Comparison of ENCODE assay signal across 1 cellular context in the genomic region with DNA sequence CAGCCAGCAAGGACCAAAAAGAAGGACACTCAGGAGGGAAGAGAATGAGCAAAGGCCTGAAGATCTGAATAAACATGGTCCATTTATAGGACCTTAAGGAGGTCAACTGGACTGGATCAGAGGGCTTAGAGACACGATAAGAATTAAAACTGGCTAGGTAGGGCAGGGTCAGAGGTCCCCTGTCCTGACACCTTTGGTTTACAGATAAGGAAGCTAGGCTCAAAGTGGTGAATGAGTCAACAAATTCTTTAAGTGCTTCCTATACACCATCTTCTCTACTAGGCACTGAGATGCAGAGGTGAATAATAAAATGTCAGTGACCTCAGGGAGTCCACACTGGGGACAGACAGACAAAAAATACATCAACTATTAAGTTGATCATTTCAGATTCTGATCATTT.
TF ChIP-seq lines count a peak whose summit lies in the region.

No MANE protein-coding gene starts in this region.

TF ChIP-seq in HCT116, 20 proteins besides CTCF, POLR2A, EP300 and RAD21 (continued from another document):
- TF ChIP-seq ATF3 (IDR thresholded peaks at IDR 0.05): no peak
- TF ChIP-seq, protein P1, sequence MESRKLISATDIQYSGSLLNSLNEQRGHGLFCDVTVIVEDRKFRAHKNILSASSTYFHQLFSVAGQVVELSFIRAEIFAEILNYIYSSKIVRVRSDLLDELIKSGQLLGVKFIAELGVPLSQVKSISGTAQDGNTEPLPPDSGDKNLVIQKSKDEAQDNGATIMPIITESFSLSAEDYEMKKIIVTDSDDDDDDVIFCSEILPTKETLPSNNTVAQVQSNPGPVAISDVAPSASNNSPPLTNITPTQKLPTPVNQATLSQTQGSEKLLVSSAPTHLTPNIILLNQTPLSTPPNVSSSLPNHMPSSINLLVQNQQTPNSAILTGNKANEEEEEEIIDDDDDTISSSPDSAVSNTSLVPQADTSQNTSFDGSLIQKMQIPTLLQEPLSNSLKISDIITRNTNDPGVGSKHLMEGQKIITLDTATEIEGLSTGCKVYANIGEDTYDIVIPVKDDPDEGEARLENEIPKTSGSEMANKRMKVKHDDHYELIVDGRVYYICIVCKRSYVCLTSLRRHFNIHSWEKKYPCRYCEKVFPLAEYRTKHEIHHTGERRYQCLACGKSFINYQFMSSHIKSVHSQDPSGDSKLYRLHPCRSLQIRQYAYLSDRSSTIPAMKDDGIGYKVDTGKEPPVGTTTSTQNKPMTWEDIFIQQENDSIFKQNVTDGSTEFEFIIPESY (IDR thresholded peaks at IDR 0.05; ENCODE audit: extremely low read depth, insufficient replicate concordance, low read length): no peak
- no peak for TF ChIP-seq EZH2 (IDR thresholded peaks at IDR 0.05)
- TF ChIP-seq FOSL1 (IDR thresholded peaks at IDR 0.05; ENCODE audit: low read depth): no peak
- TF ChIP-seq, protein P2, sequence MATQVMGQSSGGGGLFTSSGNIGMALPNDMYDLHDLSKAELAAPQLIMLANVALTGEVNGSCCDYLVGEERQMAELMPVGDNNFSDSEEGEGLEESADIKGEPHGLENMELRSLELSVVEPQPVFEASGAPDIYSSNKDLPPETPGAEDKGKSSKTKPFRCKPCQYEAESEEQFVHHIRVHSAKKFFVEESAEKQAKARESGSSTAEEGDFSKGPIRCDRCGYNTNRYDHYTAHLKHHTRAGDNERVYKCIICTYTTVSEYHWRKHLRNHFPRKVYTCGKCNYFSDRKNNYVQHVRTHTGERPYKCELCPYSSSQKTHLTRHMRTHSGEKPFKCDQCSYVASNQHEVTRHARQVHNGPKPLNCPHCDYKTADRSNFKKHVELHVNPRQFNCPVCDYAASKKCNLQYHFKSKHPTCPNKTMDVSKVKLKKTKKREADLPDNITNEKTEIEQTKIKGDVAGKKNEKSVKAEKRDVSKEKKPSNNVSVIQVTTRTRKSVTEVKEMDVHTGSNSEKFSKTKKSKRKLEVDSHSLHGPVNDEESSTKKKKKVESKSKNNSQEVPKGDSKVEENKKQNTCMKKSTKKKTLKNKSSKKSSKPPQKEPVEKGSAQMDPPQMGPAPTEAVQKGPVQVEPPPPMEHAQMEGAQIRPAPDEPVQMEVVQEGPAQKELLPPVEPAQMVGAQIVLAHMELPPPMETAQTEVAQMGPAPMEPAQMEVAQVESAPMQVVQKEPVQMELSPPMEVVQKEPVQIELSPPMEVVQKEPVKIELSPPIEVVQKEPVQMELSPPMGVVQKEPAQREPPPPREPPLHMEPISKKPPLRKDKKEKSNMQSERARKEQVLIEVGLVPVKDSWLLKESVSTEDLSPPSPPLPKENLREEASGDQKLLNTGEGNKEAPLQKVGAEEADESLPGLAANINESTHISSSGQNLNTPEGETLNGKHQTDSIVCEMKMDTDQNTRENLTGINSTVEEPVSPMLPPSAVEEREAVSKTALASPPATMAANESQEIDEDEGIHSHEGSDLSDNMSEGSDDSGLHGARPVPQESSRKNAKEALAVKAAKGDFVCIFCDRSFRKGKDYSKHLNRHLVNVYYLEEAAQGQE (IDR thresholded peaks at IDR 0.05; ENCODE audit: low read depth): no peak
- TF ChIP-seq CBX3 (IDR thresholded peaks at IDR 0.05; ENCODE audit: low read depth): no peak
- no peak for TF ChIP-seq ZNF274 (IDR thresholded peaks at IDR 0.05; ENCODE audit: low read depth, low read length)
